Comparison of ENCODE assay signal across 8 cellular contexts in genomic region chr5:142108432-142109355, GRCh38. TPM values are rescaled to one million over a fixed set of nuclear protein-coding genes. Genes with fewer than 3 reads are reported as not detected.
DNase-seq lines count a peak whose midpoint lies in the region; ATAC-seq and TF ChIP-seq lines count a peak whose summit lies in the region.

A gene with protein sequence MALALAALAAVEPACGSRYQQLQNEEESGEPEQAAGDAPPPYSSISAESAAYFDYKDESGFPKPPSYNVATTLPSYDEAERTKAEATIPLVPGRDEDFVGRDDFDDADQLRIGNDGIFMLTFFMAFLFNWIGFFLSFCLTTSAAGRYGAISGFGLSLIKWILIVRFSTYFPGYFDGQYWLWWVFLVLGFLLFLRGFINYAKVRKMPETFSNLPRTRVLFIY (plus strand): TSS chr5:142108779. CDS start chr5:142108975, 196 bp downstream.

- TF ChIP-seq CTCF in H9 (conservative IDR thresholded peaks at IDR 0.05): no peak; the same call in 2 of the 3 replicates
- TF ChIP-seq CTCF in MM.1S (IDR thresholded peaks at IDR 0.05; ENCODE audit: low read length): 0 out of 2 replicates have a peak, but pooled peaks have one; percentile 12
- TF ChIP-seq CTCF in tibial artery (IDR thresholded peaks at IDR 0.05): peak; percentile 20 to 47

- H3K9me3 Mint-ChIP-seq in H9: peaks cover 0 to 2% of the 10 kb centered on the region in 2 experiments; a peak in 1 of 5 replicates
- no peaks in the 10 kb centered on the region for H3K9me3 Mint-ChIP-seq in activated naive CD8-positive, alpha-beta T cell treated with anti-CD3 and anti-CD28 coated beads, Interleukin-2, amount 10 ng/mL, durations not matched to agents 7 days and 5 days

- H3K18ac ChIP-seq in H9 (ENCODE audit: insufficient read length, low read depth, low read length) (peak within 1 kb of the TSS; percentile 90), trophoblast cell (ENCODE audit: low read length) (peak within 1 kb of the TSS; percentile 79)

- intact Hi-C loops in Right ventricle myocardium superior (cut with DNase I): loop anchor here (5.0 kb wide), 1 partner anchor 96 kb away; the partner anchor contains the start of gene GNPDA1
- intact Hi-C loops in tibial artery (cut with DNase I; ENCODE audit: low total_unique reads): loop anchor here (5.0 kb wide), 1 partner anchor 46 kb away; no protein-coding TSS in a partner anchor

- peaks cover 8% of the 10 kb centered on the region; the same call in 1 of the 2 replicates for H3K79me2 ChIP-seq in H9 (ENCODE audit: insufficient read depth, low read length)
- peaks cover 47% of the 10 kb centered on the region for H3K79me2 ChIP-seq in MM.1S (ENCODE audit: low read length)
- H3K79me2 ChIP-seq in trophoblast cell (ENCODE audit: control insufficient read depth, insufficient read depth, low read length, poor library complexity): peaks cover 5% of the 10 kb centered on the region

- H3K23me2 ChIP-seq in H9 (ENCODE audit: insufficient read length, low read depth, low read length, poor library complexity, severe bottlenecking): peaks cover 10% of the 10 kb centered on the region

- peak within 1 kb of the TSS; percentile 79 to 92 for H3K4me3 Mint-ChIP-seq in H9
- H3K4me3 Mint-ChIP-seq in activated naive CD8-positive, alpha-beta T cell treated with anti-CD3 and anti-CD28 coated beads, Interleukin-2, amount 10 ng/mL, durations not matched to agents 7 days and 5 days: peak within 1 kb of the TSS; percentile 95

- no peak within 1 kb of the TSS for H2AK5ac ChIP-seq in H9 (ENCODE audit: insufficient read length, low read length)
- H2AK5ac ChIP-seq in trophoblast cell (ENCODE audit: low read length): no peak within 1 kb of the TSS

- H3K27ac ChIP-seq in H9 (ENCODE audit: insufficient read length, low read depth, low read length) (no peak within 1 kb of the TSS), MM.1S (ENCODE audit: low read length) (peak within 1 kb of the TSS; percentile 72; the same call in 1 of the 2 replicates), trophoblast cell (ENCODE audit: low read depth, low read length) (peak within 1 kb of the TSS; percentile 70), tibial artery (peak within 1 kb of the TSS; percentile 99)

- H2BK5ac ChIP-seq in H9 (ENCODE audit: insufficient read length, low read length) (no peak within 1 kb of the TSS), trophoblast cell (ENCODE audit: low read depth, low read length, poor library complexity) (peak within 1 kb of the TSS; percentile 3)

- no peaks in the 10 kb centered on the region for H3K9me2 ChIP-seq in MM.1S (replicated peaks; ENCODE audit: insufficient read depth, low read length)

- H3K27ac Mint-ChIP-seq in H9: peak within 1 kb of the TSS; percentile 47 to 83 (median 72)
- peak within 1 kb of the TSS; percentile 97 for H3K27ac Mint-ChIP-seq in activated naive CD8-positive, alpha-beta T cell treated with anti-CD3 and anti-CD28 coated beads, Interleukin-2, amount 10 ng/mL, durations not matched to agents 7 days and 5 days

- H3K4me1 ChIP-seq in H9 (ENCODE audit: insufficient read depth, low read length) (no peaks in the 10 kb centered on the region; the same call in 1 of the 2 replicates), MM.1S (ENCODE audit: low read length) (peaks cover 22% of the 10 kb centered on the region; the same call in 1 of the 2 replicates), trophoblast cell (ENCODE audit: control insufficient read depth in 1 of 2, insufficient read depth in 2 of 2, low read length in 2 of 2) (peaks cover 0 to 2% of the 10 kb centered on the region in 2 experiments), tibial artery (peaks cover 0 to 72% (median 34%) of the 10 kb centered on the region in 4 donors)

- no peak within 1 kb of the TSS for H3K23ac ChIP-seq in H9 (ENCODE audit: insufficient read length, low read depth, low read length)
- H3K23ac ChIP-seq in trophoblast cell (ENCODE audit: low read length): no peak within 1 kb of the TSS

- peak within 1 kb of the TSS; percentile 55 for H4K5ac ChIP-seq in H9 (ENCODE audit: insufficient read length, low read depth, low read length)

- peak within 1 kb of the TSS; percentile 27 for H2AFZ ChIP-seq in H9 (ENCODE audit: low read length)
- H2AFZ ChIP-seq in MM.1S (ENCODE audit: low read length): peak within 1 kb of the TSS; percentile 89
- peak within 1 kb of the TSS; percentile 53 for H2AFZ ChIP-seq in trophoblast cell (ENCODE audit: insufficient read depth, low read length, poor library complexity)

- POLR2A ChIA-PET in activated naive CD8-positive, alpha-beta T cell treated with anti-CD3 and anti-CD28 coated beads, Interleukin-2, amount 10 ng/mL, durations not matched to agents 7 days and 5 days (lab: Charles Lee): interaction anchor here (1.1 to 4.3 kb wide), 12 partner anchors 11 to 139 kb away, joined by 4 to 63 read pairs (median 12); partner anchors contain the start of genes GNPDA1 and RNF14

- H3K36me3 ChIP-seq in MM.1S (replicated peaks; ENCODE audit: insufficient read depth, low read length) (no peaks in the 10 kb centered on the region), trophoblast cell (ENCODE audit: control insufficient read depth in 1 of 2, insufficient read depth in 2 of 2, low read length in 2 of 2) (no peaks in the 10 kb centered on the region), tibial artery (no peaks in the 10 kb centered on the region)

- peaks cover 4 to 11% (median 9%) of the 10 kb centered on the region in 3 experiments; a peak in 5 of 7 replicates for H3K36me3 Mint-ChIP-seq in H9 (ENCODE audit: insufficient read depth in 1 of 3, low read depth in 3 of 3)
- peaks cover 13% of the 10 kb centered on the region for H3K36me3 Mint-ChIP-seq in activated naive CD8-positive, alpha-beta T cell treated with anti-CD3 and anti-CD28 coated beads, Interleukin-2, amount 10 ng/mL, durations not matched to agents 7 days and 5 days

- DNase-seq in H9 (peak; percentile 83), MM.1S (peak; percentile 85), SW 1271 (lab: John Stamatoyannopoulos, UW) (peak; percentile 58 to 80), Right ventricle myocardium superior (peak; percentile 93), trophoblast cell (peak; percentile 76 to 87), tibial artery (peak; percentile 85 to 94)
- DNase-seq in activated naive CD8-positive, alpha-beta T cell treated with anti-CD3 and anti-CD28 coated beads, Interleukin-2, amount 10 ng/mL, durations not matched to agents 7 days and 5 days: peak; percentile 93

- H2BK120ac ChIP-seq in H9 (ENCODE audit: low read depth, low read length, poor library complexity, severe bottlenecking): peak within 1 kb of the TSS; percentile 52
- H2BK120ac ChIP-seq in trophoblast cell (ENCODE audit: insufficient read depth, low read length, poor library complexity): no peak within 1 kb of the TSS

- H4K12ac ChIP-seq in trophoblast cell (ENCODE audit: low read depth, low read length): peak within 1 kb of the TSS; percentile 4

- H2BK15ac ChIP-seq in H9 (ENCODE audit: low read depth, low read length): no peak within 1 kb of the TSS

- no CpG with 5 or more reads among the region's 106 CpGs for WGBS in H9 (ENCODE audit: extremely low coverage, insufficient read length, low lambda C conversion rate)
- no CpG with 5 or more reads among the region's 106 CpGs for WGBS in trophoblast cell (ENCODE audit: extremely low coverage, insufficient coverage, insufficient read length)

- H3K4me2 ChIP-seq in H9 (ENCODE audit: insufficient read depth, insufficient read length, low read length) (peak within 1 kb of the TSS; percentile 97), MM.1S (ENCODE audit: low read depth, low read length) (peak within 1 kb of the TSS; percentile 81), trophoblast cell (ENCODE audit: low read length) (peak within 1 kb of the TSS; percentile 66)

- H3K27me3 Mint-ChIP-seq in H9 (ENCODE audit: low read depth): peaks cover 25% of the 10 kb centered on the region
- H3K27me3 Mint-ChIP-seq in activated naive CD8-positive, alpha-beta T cell treated with anti-CD3 and anti-CD28 coated beads, Interleukin-2, amount 10 ng/mL, durations not matched to agents 7 days and 5 days: no peaks in the 10 kb centered on the region

- H3K56ac ChIP-seq in H9 (ENCODE audit: insufficient read length, low read depth, low read length): no peak within 1 kb of the TSS

- H4K8ac ChIP-seq in H9 (replicated peaks; ENCODE audit: insufficient read length, low read depth, low read length): no peak within 1 kb of the TSS
- H4K8ac ChIP-seq in trophoblast cell (ENCODE audit: low read depth, low read length): peak within 1 kb of the TSS; percentile 69

- H3K79me1 ChIP-seq in H9 (ENCODE audit: insufficient read depth, low read depth, low read length, poor library complexity, severe bottlenecking) (no peaks in the 10 kb centered on the region), trophoblast cell (ENCODE audit: low read length) (peaks cover 5% of the 10 kb centered on the region)

- H3K9ac ChIP-seq in H9 (ENCODE audit: extremely low read depth, insufficient read length, low read length) (peak within 1 kb of the TSS; percentile 88), MM.1S (ENCODE audit: low read length) (peak within 1 kb of the TSS; percentile 88), trophoblast cell (ENCODE audit: low read length) (peak within 1 kb of the TSS; percentile 89)

- no peak within 1 kb of the TSS for H2BK20ac ChIP-seq in H9 (ENCODE audit: low read depth, low read length, poor library complexity, severe bottlenecking)

- H3T11ph ChIP-seq in H9 (ENCODE audit: low read length): no peak within 1 kb of the TSS

- no peak within 1 kb of the TSS for H3K4ac ChIP-seq in H9 (ENCODE audit: low read depth, low read length)
- peak within 1 kb of the TSS; percentile 16 for H3K4ac ChIP-seq in trophoblast cell (ENCODE audit: low read depth, low read length)

- H3F3A ChIP-seq in MM.1S (ENCODE audit: insufficient read depth, low read length): peaks cover 18% of the 10 kb centered on the region

- ATAC-seq in activated naive CD8-positive, alpha-beta T cell treated with anti-CD3 and anti-CD28 coated beads, Interleukin-2, amount 10 ng/mL, durations not matched to agents 7 days and 5 days (ENCODE audit: low read depth): peak; percentile 88
- peak; percentile 98 for ATAC-seq in Right ventricle myocardium superior (ENCODE audit: poor library complexity)

- H3K4me1 Mint-ChIP-seq in H9: peaks cover 19 to 21% of the 10 kb centered on the region in 2 experiments
- H3K4me1 Mint-ChIP-seq in activated naive CD8-positive, alpha-beta T cell treated with anti-CD3 and anti-CD28 coated beads, Interleukin-2, amount 10 ng/mL, durations not matched to agents 7 days and 5 days: peaks cover 55% of the 10 kb centered on the region

- no peaks in the 10 kb centered on the region for H4K20me1 ChIP-seq in H9 (ENCODE audit: control insufficient read depth, insufficient read depth, insufficient read length)
- peaks cover 7% of the 10 kb centered on the region for H4K20me1 ChIP-seq in MM.1S (ENCODE audit: insufficient read depth, low read length)

- H4K91ac ChIP-seq in H9 (ENCODE audit: insufficient read length, low read depth, low read length) (no peak within 1 kb of the TSS), trophoblast cell (ENCODE audit: low read depth, low read length) (peak within 1 kb of the TSS; percentile 60)

- H3K27me3 ChIP-seq in H9 (ENCODE audit: insufficient read depth, low read length) (no peaks in the 10 kb centered on the region), MM.1S (replicated peaks; ENCODE audit: insufficient read depth, low read length) (no peaks in the 10 kb centered on the region), trophoblast cell (ENCODE audit: insufficient read depth, low read length) (no peaks in the 10 kb centered on the region), tibial artery (no peaks in the 10 kb centered on the region)

- no peaks in the 10 kb centered on the region for H3K9me3 ChIP-seq in H9 (ENCODE audit: control insufficient read depth, low read depth, low read length)
- no peaks in the 10 kb centered on the region for H3K9me3 ChIP-seq in MM.1S (replicated peaks; ENCODE audit: insufficient read depth, low read length)
- no peaks in the 10 kb centered on the region for H3K9me3 ChIP-seq in trophoblast cell (ENCODE audit: insufficient read depth, low read depth, low read length)
- H3K9me3 ChIP-seq in tibial artery: no peaks in the 10 kb centered on the region

- H2BK12ac ChIP-seq in H9 (ENCODE audit: insufficient read length, low read depth, low read length): no peak within 1 kb of the TSS
- H2BK12ac ChIP-seq in trophoblast cell (ENCODE audit: low read length): no peak within 1 kb of the TSS

- H3K4me3 ChIP-seq in GM08714 (ENCODE audit: low read length) (peak within 1 kb of the TSS; percentile 78), MM.1S (ENCODE audit: low read length) (peak within 1 kb of the TSS; percentile 89), trophoblast cell (ENCODE audit: low read depth, low read length) (peak within 1 kb of the TSS; percentile 94), tibial artery (peak within 1 kb of the TSS; percentile 87 to 89)

- H3K14ac ChIP-seq in H9 (ENCODE audit: insufficient read depth, low read length) (peak within 1 kb of the TSS; percentile 99), trophoblast cell (ENCODE audit: low read length) (peak within 1 kb of the TSS; percentile 74)

RNA-seq across cellular contexts. Expression of the gene that starts here (rescaled TPM):
- total RNA-seq in H9 (2021) (26.6 TPM in 2 replicates), Right ventricle myocardium superior (50.7 TPM)
- total RNA-seq in activated naive CD8-positive, alpha-beta T cell treated with anti-CD3 and anti-CD28 coated beads, Interleukin-2, amount 10 ng/mL, durations not matched to agents 7 days and 5 days: 10 to 100 TPM; 59.2 to 62.3 TPM
- 26.2 and 27.0 TPM in 2 replicates for polyA plus RNA-seq in trophoblast cell (2013)

Comparison
In these comparisons a context has a peak if more than half of its experiments do, and no peak if none do; other contexts are left out.
1. H2AFZ ChIP-seq: peak in every context shown above with its lines; median percentile 89 in MM.1S; 53 in trophoblast cell; 27 in H9.